Comparison of ENCODE assay signal across 22 cellular contexts in the genomic region with DNA sequence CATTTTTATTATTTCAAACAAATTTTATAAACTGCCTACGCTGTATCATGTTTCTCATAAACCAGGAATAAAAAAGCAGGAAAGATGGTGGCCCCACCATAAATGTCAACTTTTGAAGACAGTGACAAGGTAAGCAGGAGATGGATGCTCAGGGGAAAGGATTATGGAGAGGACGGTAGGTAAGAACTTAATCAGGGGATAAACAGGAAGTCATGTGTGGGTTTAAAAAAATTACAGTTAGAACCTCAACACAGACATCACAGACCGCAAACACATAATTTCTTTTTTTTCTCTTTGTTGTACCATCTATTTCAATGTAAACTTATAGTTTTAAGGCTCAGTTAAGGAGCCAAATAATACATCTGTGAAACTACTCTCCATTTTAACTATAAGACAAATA.
"Had no signal": no experiment of that assay in that cellular context is flagged by ENCODE, and none has a peak within 500 bp of the region (broad histone marks: within the 10 kb centered on the region; RNA-seq: fewer than 3 reads in every experiment).

No MANE protein-coding gene starts in this region.

- H3K4me1 ChIP-seq: foreskin keratinocyte, spleen, testis, tibial nerve, upper lobe of right lung, vagina had no signal

- H3K27ac ChIP-seq: foreskin keratinocyte, neutrophil, spleen, testis, tibial nerve, upper lobe of right lung, vagina had no signal

- DNase-seq: effector CD4-positive, alpha-beta T cell; endodermal cell; erythroblast; foreskin keratinocyte; head of caudate nucleus; hippocampal formation; mammary epithelial cell; mucosa of descending colon; naive thymus-derived CD8-positive, alpha-beta T cell; posterior cingulate gyrus; spleen; stimulated activated CD4-positive, alpha-beta T cell treated with anti-CD3 and anti-CD28 coated beads, Interleukin-15, amount 100 ng/mL, for 24 hours; stimulated activated CD4-positive, alpha-beta T cell treated with anti-CD3 and anti-CD28 coated beads, Interleukin-1b, Interleukin-23, amount 100 ng/mL, for 48 hours; stimulated activated CD4-positive, alpha-beta T cell treated with anti-CD3 and anti-CD28 coated beads, Interleukin-4, amount 100 ng/mL, for 24 hours; stimulated activated naive B cell treated with anti-CD40 and anti-IgM and Interleukin-4, amounts not matched to agents 10 μg/mL and 1 μg/mL and 100 μg/mL, for 72 hours; stimulated activated naive CD8-positive, alpha-beta T cell treated with anti-CD3 and anti-CD28 coated beads, Interleukin-15, amount 100 ng/mL, for 72 hours; testis; upper lobe of right lung had no signal

- H3K4me1 Mint-ChIP-seq: endodermal cell; naive thymus-derived CD8-positive, alpha-beta T cell; stimulated activated naive B cell treated with anti-CD40 and anti-IgM and Interleukin-4, amounts not matched to agents 10 μg/mL and 1 μg/mL and 100 μg/mL, for 72 hours; stimulated activated naive CD8-positive, alpha-beta T cell treated with anti-CD3 and anti-CD28 coated beads, Interleukin-15, amount 100 ng/mL, for 72 hours had no signal

- H3K27ac Mint-ChIP-seq: endodermal cell; naive thymus-derived CD8-positive, alpha-beta T cell had no signal

- H3K36me3 Mint-ChIP-seq: naive thymus-derived CD8-positive, alpha-beta T cell; stimulated activated naive B cell treated with anti-CD40 and anti-IgM and Interleukin-4, amounts not matched to agents 10 μg/mL and 1 μg/mL and 100 μg/mL, for 72 hours had no signal

- H3K36me3 ChIP-seq: neutrophil, spleen, tibial nerve, upper lobe of right lung, vagina had no signal

- H3K9me3 ChIP-seq: mucosa of descending colon, neutrophil, spleen, testis, tibial nerve, upper lobe of right lung, vagina had no signal

- H3K4me3 ChIP-seq: mucosa of descending colon, spleen, testis, tibial nerve, upper lobe of right lung, vagina had no signal

- ATAC-seq: foreskin keratinocyte; mucosa of descending colon; naive thymus-derived CD8-positive, alpha-beta T cell; sciatic nerve; upper lobe of right lung had no signal

- H3K27me3 ChIP-seq: foreskin keratinocyte, neutrophil, spleen, testis, tibial nerve, upper lobe of right lung, vagina had no signal

- H3K4me3 Mint-ChIP-seq: endodermal cell; naive thymus-derived CD8-positive, alpha-beta T cell; stimulated activated naive B cell treated with anti-CD40 and anti-IgM and Interleukin-4, amounts not matched to agents 10 μg/mL and 1 μg/mL and 100 μg/mL, for 72 hours; stimulated activated naive CD8-positive, alpha-beta T cell treated with anti-CD3 and anti-CD28 coated beads, Interleukin-15, amount 100 ng/mL, for 72 hours had no signal

- H3K27me3 Mint-ChIP-seq: naive thymus-derived CD8-positive, alpha-beta T cell; stimulated activated naive B cell treated with anti-CD40 and anti-IgM and Interleukin-4, amounts not matched to agents 10 μg/mL and 1 μg/mL and 100 μg/mL, for 72 hours; stimulated activated naive CD8-positive, alpha-beta T cell treated with anti-CD3 and anti-CD28 coated beads, Interleukin-15, amount 100 ng/mL, for 72 hours had no signal
